In genomic region chr17:72603346-72604242, GRCh38 we compare ENCODE assay signal across 1 cellular context.
TF ChIP-seq lines count a peak whose summit lies in the region.

No MANE protein-coding gene starts in this region.

TF ChIP-seq in HepG2, 621 proteins besides CTCF, POLR2A, EP300 and RAD21 (continued from another document and continues in another):
- TF ChIP-seq BCL6 (CRISPR knock-in tag; IDR thresholded peaks at IDR 0.05): peak; percentile 65; the same call in 1 of the 2 replicates
- no peak for TF ChIP-seq ZNF609 (CRISPR knock-in tag; IDR thresholded peaks at IDR 0.05; ENCODE audit: borderline replicate concordance)
- TF ChIP-seq KDM1A (CRISPR knock-in tag; IDR thresholded peaks at IDR 0.05): 0 out of 2 replicates have a peak, but pooled peaks have one; percentile 70
- TF ChIP-seq ZNF777 (CRISPR knock-in tag; IDR thresholded peaks at IDR 0.05): no peak
- no peak for TF ChIP-seq ZNF431 (CRISPR knock-in tag; IDR thresholded peaks at IDR 0.05; ENCODE audit: borderline replicate concordance, low read depth)
- TF ChIP-seq ATF3 (CRISPR knock-in tag; IDR thresholded peaks at IDR 0.05): no peak
- no peak for TF ChIP-seq RFXAP (CRISPR knock-in tag; IDR thresholded peaks at IDR 0.05; ENCODE audit: borderline replicate concordance)
- TF ChIP-seq ZNF556 (CRISPR knock-in tag; IDR thresholded peaks at IDR 0.05; ENCODE audit: borderline replicate concordance): no peak
- no peak for TF ChIP-seq CREB1 (IDR thresholded peaks at IDR 0.05)
- TF ChIP-seq CREB1 (CRISPR knock-in tag; IDR thresholded peaks at IDR 0.05): no peak
- no peak for TF ChIP-seq BATF2 (CRISPR knock-in tag; IDR thresholded peaks at IDR 0.05)
- TF ChIP-seq RERE (CRISPR knock-in tag; IDR thresholded peaks at IDR 0.05; ENCODE audit: low read depth): no peak
- peak; percentile 66; the same call in 1 of the 2 replicates for TF ChIP-seq TFAP4 (IDR thresholded peaks at IDR 0.05; ENCODE audit: borderline replicate concordance, low read depth)
- no peak for TF ChIP-seq GPBP1L1 (CRISPR knock-in tag; IDR thresholded peaks at IDR 0.05)
- no peak for TF ChIP-seq SKIL (CRISPR knock-in tag; IDR thresholded peaks at IDR 0.05; ENCODE audit: borderline replicate concordance)
- no peak for TF ChIP-seq LCORL (IDR thresholded peaks at IDR 0.05)
- TF ChIP-seq LCORL (CRISPR knock-in tag; IDR thresholded peaks at IDR 0.05): no peak
- peak; percentile 25; the same call in 1 of the 2 replicates for TF ChIP-seq USF2 (IDR thresholded peaks at IDR 0.05; ENCODE audit: low read depth, low read length)
- no peak for TF ChIP-seq USF2 (CRISPR knock-in tag; IDR thresholded peaks at IDR 0.05; ENCODE audit: borderline replicate concordance)
- no peak for TF ChIP-seq MXI1 (IDR thresholded peaks at IDR 0.05; ENCODE audit: borderline replicate concordance, low read depth, low read length)
- 0 out of 2 replicates have a peak, but pooled peaks have one; percentile 28 for TF ChIP-seq ZNF547 (CRISPR knock-in tag; IDR thresholded peaks at IDR 0.05)
- TF ChIP-seq GLI4 (CRISPR knock-in tag; IDR thresholded peaks at IDR 0.05; ENCODE audit: borderline replicate concordance): no peak
- TF ChIP-seq ZNF629 (CRISPR knock-in tag; conservative IDR thresholded peaks at IDR 0.05): 0 out of 2 replicates have a peak, but pooled peaks have one; percentile 11
- no peak for TF ChIP-seq HIC2 (CRISPR knock-in tag; IDR thresholded peaks at IDR 0.05; ENCODE audit: low read depth)
- no peak for TF ChIP-seq NFATC3 (CRISPR knock-in tag; IDR thresholded peaks at IDR 0.05)
- no peak for TF ChIP-seq TBP (CRISPR knock-in tag; IDR thresholded peaks at IDR 0.05)
- TF ChIP-seq ZNF644 (CRISPR knock-in tag; IDR thresholded peaks at IDR 0.05; ENCODE audit: low read depth): 0 out of 2 replicates have a peak, but pooled peaks have one; percentile 29
- TF ChIP-seq ZBTB3 (CRISPR knock-in tag; IDR thresholded peaks at IDR 0.05; ENCODE audit: borderline replicate concordance, low read depth): no peak
- TF ChIP-seq SKI (IDR thresholded peaks at IDR 0.05; ENCODE audit: partially characterized antibody): peak; percentile 23
